In genomic region chr11:123480290-123480815, GRCh38 we compare ENCODE assay signal across 10 cellular contexts. TPM values are rescaled to one million over a fixed set of nuclear protein-coding genes. Genes with fewer than 3 reads are reported as not detected.
A peak's percentile ranks its signal among the peaks of the same experiment; 100 is the strongest.
DNase-seq lines count a peak whose midpoint lies in the region; ATAC-seq, FAIRE-seq and TF ChIP-seq lines count a peak whose summit lies in the region.
"Had no signal": no experiment of that assay in that cellular context is flagged by ENCODE, and none has a peak within 500 bp of the region (broad histone marks: within the 10 kb centered on the region; RNA-seq: fewer than 3 reads in every experiment).

No MANE protein-coding gene starts in this region.

- DNase-seq in GM13977 (ENCODE audit: low spot score) (peak; percentile 44), GM23338 (ENCODE audit: low spot score) (no peak), H1 (ENCODE audit: low read depth in 1 of 2, low spot score in 2 of 2) (no peak), hepatocyte (ENCODE audit: low spot score) (no peak)
- DNase-seq in stimulated activated CD4-positive, alpha-beta T cell treated with anti-CD3 and anti-CD28 coated beads, Interleukin-4, amount 100 ng/mL, for 24 hours, result no peak
- DNase-seq in stimulated activated CD4-positive, alpha-beta T cell treated with anti-CD3 and anti-CD28 coated beads, Interleukin-4, amount 100 ng/mL, for 1 hour, result no peak
- DNase-seq: NCI-H1092, thyroid gland had no signal

- peak overlapping the region; percentile 31 for H3K4me2 ChIP-seq in GM23338
- peak overlapping the region in 1 of 2 experiments; percentile 39; a peak in 1 of 4 replicates for H3K4me2 ChIP-seq in H1 (ENCODE audit: insufficient read depth in 1 of 2, low read depth in 2 of 2, low read length in 2 of 2)
- H3K4me2 ChIP-seq in hepatocyte, result no peak overlapping the region

- in situ Hi-C loops in GM13977 (cut with MboI; ENCODE audit: low pct_unique_long_range_greater_than_20kb, low sequenced_read_pairs, unreplicated experiment), result loop anchor here (25.0 kb wide), 1 partner anchor 168 kb away; no protein-coding TSS in a partner anchor

- H4K20me1 ChIP-seq in GM23338 (replicated peaks; ENCODE audit: insufficient read depth), result no peaks in the 10 kb centered on the region; the same call in 1 of the 2 replicates
- peaks cover 0 to 2% of the 10 kb centered on the region in 2 experiments for H4K20me1 ChIP-seq in H1 (replicated peaks in 1 of 2; ENCODE audit: control insufficient read depth in 1 of 2, insufficient read depth in 2 of 2, low read length in 2 of 2)
- H4K20me1 ChIP-seq in hepatocyte (ENCODE audit: insufficient read depth, poor library complexity, severe bottlenecking), result no peaks in the 10 kb centered on the region

- CTCF ChIA-PET in H1 (lab: Charles Lee; ENCODE audit: partially characterized antibody), result interaction anchor here (0.6 to 4.9 kb wide), 15 partner anchors 13 to 366 kb away, joined by 3 to 74 read pairs (median 5); no protein-coding TSS in a partner anchor

- H3K27me3 Mint-ChIP-seq in GM23338 (ENCODE audit: insufficient read depth, low read depth, poor library complexity) (peaks cover 8% of the 10 kb centered on the region), IgD-negative memory B cell (peaks cover 45% of the 10 kb centered on the region)

- H3K4me3 Mint-ChIP-seq in GM23338 (peak overlapping the region; percentile 9; the same call in 1 of the 3 replicates), IgD-negative memory B cell (peak overlapping the region in 2 of 4 donors; percentile 50 to 84)

- no peak overlapping the region for H3K23ac ChIP-seq in H1 (ENCODE audit: insufficient read length)

- H3F3A ChIP-seq in GM23338 (replicated peaks; ENCODE audit: low read depth), result no peaks in the 10 kb centered on the region

- no peak overlapping the region for H2BK15ac ChIP-seq in H1 (ENCODE audit: low read length)

- H3K4me3 ChIP-seq in GM23338 (no peak overlapping the region), H1 (ENCODE audit: extremely low read depth in 1 of 4, insufficient read depth in 2 of 4, low read depth in 3 of 4, low read length in 4 of 4) (no peak overlapping the region), hepatocyte (no peak overlapping the region)
- H3K4me3 ChIP-seq: thyroid gland had no signal

- POLR2A ChIA-PET in H1 (lab: Charles Lee; ENCODE audit: partially characterized antibody), result interaction anchor here (0.5 kb wide), 1 partner anchor 233 kb away, joined by 3 read pairs; no protein-coding TSS in a partner anchor

- H3K9me3 ChIP-seq in H1 (ENCODE audit: insufficient read depth in 2 of 2, low read depth in 1 of 2, low read length in 1 of 2) (no peaks in the 10 kb centered on the region), hepatocyte (ENCODE audit: low read depth) (no peaks in the 10 kb centered on the region)
- H3K9me3 ChIP-seq: thyroid gland had no signal

- no peak for TF ChIP-seq POLR2A in H1 (IDR thresholded peaks at IDR 0.05; ENCODE audit: control extremely low read depth in 1 of 2, low read depth in 2 of 2, low read length in 2 of 2)

- H3K9ac ChIP-seq in H1 (replicated peaks in 1 of 4; ENCODE audit: extremely low read depth in 1 of 4, low read depth in 3 of 4, low read length in 3 of 4), result no peak overlapping the region

- no peaks in the 10 kb centered on the region for H3K23me2 ChIP-seq in H1 (ENCODE audit: low read depth, low read length)

- ATAC-seq in GM23338, result no peak
- ATAC-seq in GM19455 (IDR thresholded peaks at IDR 0.05; ENCODE audit: unreplicated experiment), result no peak

- FAIRE-seq in H1 (lab: Jason Lieb, UNC), result no peak

- H3K56ac ChIP-seq in H1 (replicated peaks; ENCODE audit: insufficient read length, low read depth, low read length), result no peak overlapping the region

- no peak overlapping the region for H4K5ac ChIP-seq in H1 (ENCODE audit: insufficient read length, low read depth, low read length)

- TF ChIP-seq CTCF in GM13977 (IDR thresholded peaks at IDR 0.05; ENCODE audit: extremely low read depth, insufficient read depth, missing control alignments) (no peak), GM23338 (conservative IDR thresholded peaks at IDR 0.05; ENCODE audit: low read depth in 2 of 2) (no peak), H1 (IDR thresholded peaks at IDR 0.05; ENCODE audit: control extremely low read depth in 1 of 3, insufficient read depth in 1 of 3, low read depth in 1 of 3, low read length in 3 of 3) (no peak), hepatocyte (IDR thresholded peaks at IDR 0.05; ENCODE audit: poor library complexity) (no peak)

- H2AFZ ChIP-seq in GM23338 (no peak overlapping the region), H1 (ENCODE audit: low read length) (no peak overlapping the region), hepatocyte (no peak overlapping the region)

- H3K4me1 Mint-ChIP-seq in GM23338, result peaks cover 28% of the 10 kb centered on the region
- peaks cover 39 to 55% (median 44%) of the 10 kb centered on the region in 3 donors for H3K4me1 Mint-ChIP-seq in IgD-negative memory B cell

- H2BK5ac ChIP-seq in H1 (ENCODE audit: low read depth, low read length), result peak overlapping the region; percentile 28; the same call in 1 of the 2 replicates

- H4K8ac ChIP-seq in H1 (ENCODE audit: extremely low read depth, insufficient read depth, low read length), result no peak overlapping the region

- H3K27ac Mint-ChIP-seq in GM23338, result peak overlapping the region; percentile 20; the same call in 1 of the 2 replicates
- peak overlapping the region; percentile 20 to 91 (median 25) for H3K27ac Mint-ChIP-seq in IgD-negative memory B cell

- H3K79me2 ChIP-seq in GM23338 (replicated peaks; ENCODE audit: insufficient read depth) (peaks cover 5% of the 10 kb centered on the region; the same call in 1 of the 2 replicates), H1 (ENCODE audit: control insufficient read depth in 1 of 2, insufficient read depth in 2 of 2, low read length in 2 of 2) (peaks cover 0 to 3% of the 10 kb centered on the region in 2 experiments; a peak in 1 of 4 replicates), hepatocyte (no peaks in the 10 kb centered on the region)

- TF ChIP-seq EP300 in H1 (IDR thresholded peaks at IDR 0.05; ENCODE audit: borderline replicate concordance in 1 of 2, low read depth in 2 of 2, low read length in 2 of 2), result no peak

- no peak overlapping the region for H4K91ac ChIP-seq in H1 (replicated peaks; ENCODE audit: insufficient read length, low read length)

- H3K27ac ChIP-seq in GM23338 (ENCODE audit: low read depth) (peak overlapping the region; percentile 60), H1 (ENCODE audit: low read depth, low read length) (no peak overlapping the region), hepatocyte (no peak overlapping the region)
- H3K27ac ChIP-seq: thyroid gland had no signal

- 85% methylated on average over 4 of the region's 4 CpGs; no CpG with 5 or more reads in 1 of the 2 experiments for WGBS in H1 (ENCODE audit: extremely low coverage in 1 of 2, insufficient coverage in 1 of 2, insufficient read length in 1 of 2, insufficient replicate concordance in 2 of 2, low coverage in 1 of 2, low lambda C conversion rate in 2 of 2, missing lambda C conversion rate in 1 of 2), 2 experiments
- 74% methylated on average over 4 of the region's 4 CpGs for WGBS in hepatocyte (ENCODE audit: low lambda C conversion rate, missing lambda C conversion rate)

- H3K27me3 ChIP-seq in GM23338 (ENCODE audit: insufficient read depth), result no peaks in the 10 kb centered on the region
- no peaks in the 10 kb centered on the region for H3K27me3 ChIP-seq in H1 (replicated peaks in 1 of 4; ENCODE audit: control insufficient read depth in 3 of 4, extremely low read depth in 1 of 4, insufficient read depth in 3 of 4, low read length in 3 of 4)
- H3K27me3 ChIP-seq in hepatocyte, result no peaks in the 10 kb centered on the region
- H3K27me3 ChIP-seq: thyroid gland had no signal

- no peak overlapping the region; the same call in 1 of the 2 replicates for H2AK5ac ChIP-seq in H1 (ENCODE audit: low read depth, low read length)

- no peaks in the 10 kb centered on the region for H3K79me1 ChIP-seq in H1 (ENCODE audit: low read depth, low read length)

- H3K36me3 Mint-ChIP-seq in GM23338 (ENCODE audit: low read depth) (peaks cover 3% of the 10 kb centered on the region), IgD-negative memory B cell (no peaks in the 10 kb centered on the region)

- H2BK20ac ChIP-seq in H1 (ENCODE audit: low read length), result no peak overlapping the region

- H3K18ac ChIP-seq in H1 (ENCODE audit: extremely low read depth, low read length), result peak overlapping the region; percentile 68; the same call in 1 of the 2 replicates

- H3K4me1 ChIP-seq in GM23338 (ENCODE audit: insufficient read depth), result peaks cover 13% of the 10 kb centered on the region
- peaks cover 2 to 11% (median 6%) of the 10 kb centered on the region in 4 experiments; a peak in 6 of 7 replicates for H3K4me1 ChIP-seq in H1 (replicated peaks in 1 of 4; ENCODE audit: control insufficient read depth in 3 of 4, insufficient read depth in 4 of 4, low read length in 3 of 4)
- no peaks in the 10 kb centered on the region for H3K4me1 ChIP-seq in hepatocyte (ENCODE audit: insufficient read depth)

- H3K9me2 ChIP-seq in GM23338 (ENCODE audit: insufficient read depth), result no peaks in the 10 kb centered on the region
- no peaks in the 10 kb centered on the region for H3K9me2 ChIP-seq in hepatocyte (replicated peaks; ENCODE audit: insufficient read depth)

- peak overlapping the region; percentile 17 for H3K4ac ChIP-seq in H1 (replicated peaks; ENCODE audit: insufficient read length, low read depth, low read length)

- H3K9me3 Mint-ChIP-seq in GM23338 (no peaks in the 10 kb centered on the region), IgD-negative memory B cell (no peaks in the 10 kb centered on the region)

- no peak overlapping the region for H2BK120ac ChIP-seq in H1 (replicated peaks; ENCODE audit: low read depth, low read length)

- 0 out of 2 replicates have a peak overlapping the region, but pooled peaks have one; percentile 32 for H2BK12ac ChIP-seq in H1 (ENCODE audit: low read depth, low read length)

- H3K14ac ChIP-seq in H1 (ENCODE audit: insufficient read length), result no peak overlapping the region

- no peak for TF ChIP-seq RAD21 in H1 (IDR thresholded peaks at IDR 0.05 in 1 of 2, conservative IDR thresholded peaks at IDR 0.05 in 1 of 2; ENCODE audit: low read depth in 2 of 2, low read length in 2 of 2)

- H3K36me3 ChIP-seq in GM23338 (ENCODE audit: insufficient read depth) (no peaks in the 10 kb centered on the region), H1 (ENCODE audit: control insufficient read depth in 2 of 4, insufficient read depth in 4 of 4, low read length in 3 of 4) (no peaks in the 10 kb centered on the region), hepatocyte (replicated peaks; ENCODE audit: insufficient read depth, low read depth) (no peaks in the 10 kb centered on the region)
- H3K36me3 ChIP-seq: thyroid gland had no signal

RNA-seq across cellular contexts. Expression of gene GRAMD1B, which starts 50.3 kb away (rescaled TPM):
- total RNA-seq in GM23338 (2014; rRNA removed; shearing (Covaris generic)), result 20.0 and 24.3 TPM in 2 replicates
- 3.7 and 4.6 TPM in 2 replicates for polyA plus RNA-seq in GM23338 (2016; fragmentation: Nextera tagmentation; extraction: Ambion mirVana)
- polyA plus RNA-seq in IgD-negative memory B cell, result not detected
- 21.2 and 22.4 TPM in 2 replicates for total RNA-seq in H1 (2021; fragmentation: NEBNext Ultra II Directional; extraction: Animal tissue kit (Norgen Biotek cat#: 25700))
- polyA plus RNA-seq in H1 (2011; rRNA removed), result 10.1 and 11.9 TPM in 2 replicates
- polyA plus RNA-seq in H1 (2011; cell fraction: cytosol; rRNA removed), result 11.3 TPM
- polyA plus RNA-seq in H1 (2011; cell fraction: nucleus; rRNA removed), result 30.0 TPM
- 8.6 to 12.0 TPM (median 10.4 TPM) in 4 replicates for polyA plus RNA-seq in H1 (2012, experiment 1 of 2)
- 4.4 TPM for polyA plus RNA-seq in H1 (2012, experiment 2 of 2)
- 6.9 TPM for polyA plus RNA-seq in H1 (2013, experiment 1 of 2)
- 8.4 TPM for polyA plus RNA-seq in H1 (2013, experiment 2 of 2)
- polyA minus RNA-seq in H1 (2011; rRNA and poly(A)+ RNA removed), result 19.2 and 25.7 TPM in 2 replicates
- polyA minus RNA-seq in H1 (2011; cell fraction: cytosol; rRNA and poly(A)+ RNA removed), result 13.7 TPM
- 29.4 TPM for polyA minus RNA-seq in H1 (2011; cell fraction: nucleus; rRNA and poly(A)+ RNA removed)
- total RNA-seq in hepatocyte, result 18.3 and 20.4 TPM in 2 replicates
- polyA plus RNA-seq in hepatocyte, result 8.2 and 9.0 TPM in 2 replicates
